In the genomic region with DNA sequence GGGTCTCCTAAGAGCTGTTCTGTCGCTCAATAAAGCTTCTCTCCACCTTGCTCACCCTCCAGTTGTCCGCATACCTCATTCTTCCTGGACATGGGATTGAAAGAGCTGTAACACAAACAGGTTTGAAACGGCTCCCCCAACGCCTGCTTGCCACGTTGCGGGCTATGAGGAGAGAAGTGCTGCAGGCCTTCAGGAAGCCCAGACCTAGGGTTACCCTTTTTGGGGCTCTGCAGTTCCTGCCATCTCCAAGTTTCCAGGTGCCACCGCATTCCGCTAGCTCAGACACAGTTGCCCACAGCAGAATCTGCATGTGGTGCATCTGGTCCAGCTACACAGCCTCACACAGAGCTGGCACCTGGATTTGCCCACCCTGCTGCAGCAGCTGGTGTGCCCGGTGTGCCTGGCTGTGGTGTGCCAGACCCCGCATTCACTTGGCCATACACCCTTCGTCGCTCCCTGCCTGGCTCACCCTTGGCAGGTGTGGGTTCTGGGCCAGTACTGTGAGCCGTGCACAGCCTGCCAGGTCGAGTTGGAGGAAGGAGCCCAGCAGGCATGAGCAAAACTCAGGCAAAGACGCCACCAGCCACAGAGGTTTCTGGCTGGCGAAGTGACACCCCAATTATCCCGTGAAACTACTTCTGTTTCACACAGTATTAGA, we compare ENCODE assay signal across 23 cellular contexts.
"Had no signal": no experiment of that assay in that cellular context is flagged by ENCODE, and none has a peak within 500 bp of the region (broad histone marks: within the 10 kb centered on the region; RNA-seq: fewer than 3 reads in every experiment).

No MANE protein-coding gene starts in this region.

- H3K27me3 Mint-ChIP-seq: activated CD4-positive, alpha-beta memory T cell treated with anti-CD3 and anti-CD28 coated beads for 36 hours; activated CD4-positive, alpha-beta T cell treated with anti-CD3 and anti-CD28 coated beads for 36 hours; activated CD4-positive, alpha-beta T cell treated with anti-CD3 and anti-CD28 coated beads, Interleukin-2, amount 10 ng/mL, durations not matched to agents 24 days and 14 days; activated CD8-positive, alpha-beta memory T cell treated with anti-CD3 and anti-CD28 coated beads, Interleukin-2, amount 10 ng/mL, durations not matched to agents 7 days and 5 days; activated naive CD4-positive, alpha-beta T cell treated with anti-CD3 and anti-CD28 coated beads, Interleukin-2, amount 10 ng/mL, durations not matched to agents 7 days and 5 days; activated naive CD8-positive, alpha-beta T cell; T-helper 17 cell had no signal

- H3K4me1 Mint-ChIP-seq: activated CD4-positive, alpha-beta T cell treated with anti-CD3 and anti-CD28 coated beads, Interleukin-2, amount 10 ng/mL, durations not matched to agents 24 days and 14 days; activated CD8-positive, alpha-beta memory T cell treated with anti-CD3 and anti-CD28 coated beads, Interleukin-2, amount 10 ng/mL, durations not matched to agents 7 days and 5 days; activated naive CD4-positive, alpha-beta T cell treated with anti-CD3 and anti-CD28 coated beads, Interleukin-2, amount 10 ng/mL, durations not matched to agents 7 days and 5 days; T-helper 17 cell had no signal

- H3K4me3 Mint-ChIP-seq: activated CD4-positive, alpha-beta memory T cell treated with anti-CD3 and anti-CD28 coated beads for 36 hours; activated CD4-positive, alpha-beta T cell treated with anti-CD3 and anti-CD28 coated beads for 36 hours; activated CD4-positive, alpha-beta T cell treated with anti-CD3 and anti-CD28 coated beads, Interleukin-2, amount 10 ng/mL, durations not matched to agents 24 days and 14 days; activated CD8-positive, alpha-beta memory T cell treated with anti-CD3 and anti-CD28 coated beads, Interleukin-2, amount 10 ng/mL, durations not matched to agents 7 days and 5 days; activated CD8-positive, alpha-beta T cell treated with anti-CD3 and anti-CD28 coated beads, Interleukin-2, amount 10 ng/mL, durations not matched to agents 7 days and 5 days; activated naive CD4-positive, alpha-beta T cell treated with anti-CD3 and anti-CD28 coated beads, Interleukin-2, amount 10 ng/mL, durations not matched to agents 7 days and 5 days; activated naive CD8-positive, alpha-beta T cell; activated T-helper 1 cell treated with anti-CD3 and anti-CD28 coated beads, Interleukin-12 subunit alpha, Interleukin-12 subunit beta, Interleukin-2, Interleukin-4 antibody, amounts not matched to agents 30 ng/mL and 10 ng/mL and 1 ng/mL, durations not matched to agents 14 hours and 24 hours and 36 hours; T-helper 17 cell had no signal

- H3K27ac Mint-ChIP-seq: activated CD4-positive, alpha-beta memory T cell treated with anti-CD3 and anti-CD28 coated beads for 36 hours; activated CD4-positive, alpha-beta T cell treated with anti-CD3 and anti-CD28 coated beads for 36 hours; activated CD4-positive, alpha-beta T cell treated with anti-CD3 and anti-CD28 coated beads, Interleukin-2, amount 10 ng/mL, durations not matched to agents 24 days and 14 days; activated CD8-positive, alpha-beta memory T cell treated with anti-CD3 and anti-CD28 coated beads, Interleukin-2, amount 10 ng/mL, durations not matched to agents 7 days and 5 days; activated CD8-positive, alpha-beta T cell treated with anti-CD3 and anti-CD28 coated beads, Interleukin-2, amount 10 ng/mL, durations not matched to agents 7 days and 5 days; activated naive CD4-positive, alpha-beta T cell treated with anti-CD3 and anti-CD28 coated beads, Interleukin-2, amount 10 ng/mL, durations not matched to agents 7 days and 5 days; activated naive CD8-positive, alpha-beta T cell; activated T-helper 1 cell treated with anti-CD3 and anti-CD28 coated beads, Interleukin-12 subunit alpha, Interleukin-12 subunit beta, Interleukin-2, Interleukin-4 antibody, amounts not matched to agents 30 ng/mL and 10 ng/mL and 1 ng/mL, durations not matched to agents 14 hours and 24 hours and 36 hours; activated T-helper 2 cell treated with anti-CD3 and anti-CD28 coated beads, Interferon-gamma antibody, Interleukin-2, Interleukin-4, amounts not matched to agents 10 μg/mL and 5 μg/mL and 100 μg/mL, durations not matched to agents 14 hours and 24 hours and 36 hours; T-helper 17 cell had no signal

- ATAC-seq: activated CD4-positive, alpha-beta T cell treated with anti-CD3 and anti-CD28 coated beads for 36 hours; activated CD8-positive, alpha-beta memory T cell treated with anti-CD3 and anti-CD28 coated beads, Interleukin-2, amount 10 ng/mL, durations not matched to agents 7 days and 5 days; activated CD8-positive, alpha-beta T cell treated with anti-CD3 and anti-CD28 coated beads, Interleukin-2, amount 10 ng/mL, durations not matched to agents 7 days and 5 days; body of pancreas; T-helper 17 cell had no signal

- H3K9me3 Mint-ChIP-seq: activated CD4-positive, alpha-beta memory T cell treated with anti-CD3 and anti-CD28 coated beads for 36 hours; activated CD4-positive, alpha-beta T cell treated with anti-CD3 and anti-CD28 coated beads, Interleukin-2, amount 10 ng/mL, durations not matched to agents 24 days and 14 days; activated naive CD4-positive, alpha-beta T cell treated with anti-CD3 and anti-CD28 coated beads, Interleukin-2, amount 10 ng/mL, durations not matched to agents 7 days and 5 days; activated T-helper 1 cell treated with anti-CD3 and anti-CD28 coated beads, Interleukin-12 subunit alpha, Interleukin-12 subunit beta, Interleukin-2, Interleukin-4 antibody, amounts not matched to agents 30 ng/mL and 10 ng/mL and 1 ng/mL, durations not matched to agents 14 hours and 24 hours and 36 hours; activated T-helper 2 cell treated with anti-CD3 and anti-CD28 coated beads, Interferon-gamma antibody, Interleukin-2, Interleukin-4, amounts not matched to agents 10 μg/mL and 5 μg/mL and 100 μg/mL, durations not matched to agents 14 hours and 24 hours and 36 hours had no signal

- DNase-seq: activated CD4-positive, alpha-beta memory T cell treated with anti-CD3 and anti-CD28 coated beads for 36 hours; activated CD4-positive, alpha-beta T cell treated with anti-CD3 and anti-CD28 coated beads for 36 hours; activated CD4-positive, alpha-beta T cell treated with anti-CD3 and anti-CD28 coated beads, Interleukin-2, amount 10 ng/mL, durations not matched to agents 24 days and 14 days; activated CD4-positive, CD25-positive, alpha-beta regulatory T cell; activated CD4-positive, CD25-positive, alpha-beta regulatory T cell treated with anti-CD3 and anti-CD28 coated beads, Interleukin-2, amount 50 U/mL, for 72 hours; activated CD8-positive, alpha-beta memory T cell treated with anti-CD3 and anti-CD28 coated beads, Interleukin-2, amount 10 ng/mL, durations not matched to agents 7 days and 5 days; activated CD8-positive, alpha-beta memory T cell treated with anti-CD3 and anti-CD28 coated beads, Interleukin-2, amount 50 U/mL, for 4 hours; activated CD8-positive, alpha-beta T cell treated with anti-CD3 and anti-CD28 coated beads, Interleukin-2, amount 10 ng/mL, durations not matched to agents 7 days and 5 days; activated naive CD4-positive, alpha-beta T cell treated with anti-CD3 and anti-CD28 coated beads, Interleukin-2, amount 10 ng/mL, durations not matched to agents 7 days and 5 days; activated T-cell treated with anti-CD3 and anti-CD28 coated beads, Interleukin-2, amount 50 U/mL, for 1 hour; activated T-cell treated with anti-CD3 and anti-CD28 coated beads, Interleukin-2, amount 50 U/mL, for 48 hours; amniotic stem cell; anterior cingulate cortex; body of pancreas; central memory CD4-positive, alpha-beta T cell; cerebellar nuclear complex; colonic mucosa; effector CD8-positive, alpha-beta T cell; foreskin fibroblast; T-helper 17 cell had no signal
